In the genomic region with DNA sequence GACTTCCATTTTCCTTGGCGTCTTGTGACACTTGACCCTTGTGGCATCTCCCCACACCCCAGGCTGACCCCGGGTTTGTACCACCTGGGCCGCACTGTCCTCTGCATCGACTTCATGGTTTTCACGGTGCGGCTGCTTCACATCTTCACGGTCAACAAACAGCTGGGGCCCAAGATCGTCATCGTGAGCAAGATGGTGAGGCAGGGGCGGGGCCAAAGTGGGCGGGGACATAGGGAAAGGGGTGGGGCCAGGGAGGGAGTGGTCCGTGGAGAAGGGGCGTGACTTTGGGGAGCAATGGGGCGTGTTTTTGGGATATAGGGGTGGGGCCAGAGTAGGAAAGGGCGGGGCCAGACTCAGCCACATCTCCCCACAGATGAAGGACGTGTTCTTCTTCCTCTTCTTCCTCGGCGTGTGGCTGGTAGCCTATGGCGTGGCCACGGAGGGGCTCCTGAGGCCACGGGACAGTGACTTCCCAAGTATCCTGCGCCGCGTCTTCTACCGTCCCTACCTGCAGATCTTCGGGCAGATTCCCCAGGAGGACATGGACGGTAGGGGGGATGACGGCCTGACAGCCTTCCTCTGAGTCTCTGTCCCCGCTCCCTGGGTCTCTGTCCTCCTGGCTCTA, we compare ENCODE assay signal across 1 cellular context.
TF ChIP-seq lines count a peak whose summit lies in the region.

No MANE protein-coding gene starts in this region.

TF ChIP-seq in K562, 482 proteins besides CTCF, POLR2A, EP300 and RAD21 (continued from another document and continues in another):
- TF ChIP-seq HDAC1 (IDR thresholded peaks at IDR 0.05) = peak in 1 of 2 experiments; percentile 52; a peak in 2 of 4 replicates
- 0 out of 2 replicates have a peak, but pooled peaks have one; percentile 60 for TF ChIP-seq CREM (IDR thresholded peaks at IDR 0.05; ENCODE audit: low read depth)
- no peak for TF ChIP-seq BDP1 (IDR thresholded peaks at IDR 0.05; ENCODE audit: insufficient read depth, insufficient read length)
- TF ChIP-seq RNF2 (IDR thresholded peaks at IDR 0.05) = no peak
- TF ChIP-seq ZNF263 (CRISPR knock-in tag; IDR thresholded peaks at IDR 0.05; ENCODE audit: borderline replicate concordance) = no peak
- peak; percentile 75 for TF ChIP-seq EHMT2 (IDR thresholded peaks at IDR 0.05)
- no peak for TF ChIP-seq ASH1L (IDR thresholded peaks at IDR 0.05; ENCODE audit: borderline replicate concordance, low read depth, partially characterized antibody)
- 0 out of 4 replicates have a peak, but pooled peaks have one; percentile 11 to 23 for TF ChIP-seq MNT (conservative IDR thresholded peaks at IDR 0.05)
- 0 out of 2 replicates have a peak, but pooled peaks have one; percentile 18 for TF ChIP-seq ARID4B (CRISPR knock-in tag; IDR thresholded peaks at IDR 0.05)
- TF ChIP-seq PRMT5 (CRISPR knock-in tag; IDR thresholded peaks at IDR 0.05) = no peak
- TF ChIP-seq CEBPZ (IDR thresholded peaks at IDR 0.05; ENCODE audit: borderline replicate concordance, low read depth, low read length) = no peak
- TF ChIP-seq, protein P1, sequence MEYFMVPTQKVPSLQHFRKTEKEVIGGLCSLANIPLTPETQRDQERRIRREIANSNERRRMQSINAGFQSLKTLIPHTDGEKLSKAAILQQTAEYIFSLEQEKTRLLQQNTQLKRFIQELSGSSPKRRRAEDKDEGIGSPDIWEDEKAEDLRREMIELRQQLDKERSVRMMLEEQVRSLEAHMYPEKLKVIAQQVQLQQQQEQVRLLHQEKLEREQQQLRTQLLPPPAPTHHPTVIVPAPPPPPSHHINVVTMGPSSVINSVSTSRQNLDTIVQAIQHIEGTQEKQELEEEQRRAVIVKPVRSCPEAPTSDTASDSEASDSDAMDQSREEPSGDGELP (CRISPR knock-in tag; IDR thresholded peaks at IDR 0.05; ENCODE audit: borderline replicate concordance) = peak; percentile 98
- no peak for TF ChIP-seq ZNF184 (CRISPR knock-in tag; IDR thresholded peaks at IDR 0.05)
- TF ChIP-seq, protein P2, sequence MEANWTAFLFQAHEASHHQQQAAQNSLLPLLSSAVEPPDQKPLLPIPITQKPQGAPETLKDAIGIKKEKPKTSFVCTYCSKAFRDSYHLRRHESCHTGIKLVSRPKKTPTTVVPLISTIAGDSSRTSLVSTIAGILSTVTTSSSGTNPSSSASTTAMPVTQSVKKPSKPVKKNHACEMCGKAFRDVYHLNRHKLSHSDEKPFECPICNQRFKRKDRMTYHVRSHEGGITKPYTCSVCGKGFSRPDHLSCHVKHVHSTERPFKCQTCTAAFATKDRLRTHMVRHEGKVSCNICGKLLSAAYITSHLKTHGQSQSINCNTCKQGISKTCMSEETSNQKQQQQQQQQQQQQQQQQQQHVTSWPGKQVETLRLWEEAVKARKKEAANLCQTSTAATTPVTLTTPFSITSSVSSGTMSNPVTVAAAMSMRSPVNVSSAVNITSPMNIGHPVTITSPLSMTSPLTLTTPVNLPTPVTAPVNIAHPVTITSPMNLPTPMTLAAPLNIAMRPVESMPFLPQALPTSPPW (CRISPR knock-in tag; IDR thresholded peaks at IDR 0.05) = peak; percentile 42; the same call in 1 of the 2 replicates
- TF ChIP-seq DACH1 (IDR thresholded peaks at IDR 0.05; ENCODE audit: partially characterized antibody) = peak; percentile 66
- 0 out of 4 replicates have a peak, but pooled peaks of 1 of the 2 experiments have one; percentile 30 for TF ChIP-seq ZNF639 (CRISPR knock-in tag; conservative IDR thresholded peaks at IDR 0.05 in 1 of 2, IDR thresholded peaks at IDR 0.05 in 1 of 2)
- no peak for TF ChIP-seq E2F1 (CRISPR knock-in tag; IDR thresholded peaks at IDR 0.05)
- peak; percentile 68; the same call in 1 of the 2 replicates for TF ChIP-seq ZBTB9 (CRISPR knock-in tag; IDR thresholded peaks at IDR 0.05)
- no peak for TF ChIP-seq ZC3H4 (CRISPR knock-in tag; IDR thresholded peaks at IDR 0.05; ENCODE audit: borderline replicate concordance)
- TF ChIP-seq, protein P3, sequence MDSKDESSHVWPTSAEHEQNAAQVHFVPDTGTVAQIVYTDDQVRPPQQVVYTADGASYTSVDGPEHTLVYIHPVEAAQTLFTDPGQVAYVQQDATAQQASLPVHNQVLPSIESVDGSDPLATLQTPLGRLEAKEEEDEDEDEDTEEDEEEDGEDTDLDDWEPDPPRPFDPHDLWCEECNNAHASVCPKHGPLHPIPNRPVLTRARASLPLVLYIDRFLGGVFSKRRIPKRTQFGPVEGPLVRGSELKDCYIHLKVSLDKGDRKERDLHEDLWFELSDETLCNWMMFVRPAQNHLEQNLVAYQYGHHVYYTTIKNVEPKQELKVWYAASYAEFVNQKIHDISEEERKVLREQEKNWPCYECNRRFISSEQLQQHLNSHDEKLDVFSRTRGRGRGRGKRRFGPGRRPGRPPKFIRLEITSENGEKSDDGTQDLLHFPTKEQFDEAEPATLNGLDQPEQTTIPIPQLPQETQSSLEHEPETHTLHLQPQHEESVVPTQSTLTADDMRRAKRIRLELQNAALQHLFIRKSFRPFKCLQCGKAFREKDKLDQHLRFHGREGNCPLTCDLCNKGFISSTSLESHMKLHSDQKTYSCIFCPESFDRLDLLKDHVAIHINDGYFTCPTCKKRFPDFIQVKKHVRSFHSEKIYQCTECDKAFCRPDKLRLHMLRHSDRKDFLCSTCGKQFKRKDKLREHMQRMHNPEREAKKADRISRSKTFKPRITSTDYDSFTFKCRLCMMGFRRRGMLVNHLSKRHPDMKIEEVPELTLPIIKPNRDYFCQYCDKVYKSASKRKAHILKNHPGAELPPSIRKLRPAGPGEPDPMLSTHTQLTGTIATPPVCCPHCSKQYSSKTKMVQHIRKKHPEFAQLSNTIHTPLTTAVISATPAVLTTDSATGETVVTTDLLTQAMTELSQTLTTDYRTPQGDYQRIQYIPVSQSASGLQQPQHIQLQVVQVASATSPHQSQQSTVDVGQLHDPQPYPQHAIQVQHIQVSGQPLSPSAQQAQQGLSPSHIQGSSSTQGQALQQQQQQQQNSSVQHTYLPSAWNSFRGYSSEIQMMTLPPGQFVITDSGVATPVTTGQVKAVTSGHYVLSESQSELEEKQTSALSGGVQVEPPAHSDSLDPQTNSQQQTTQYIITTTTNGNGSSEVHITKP (IDR thresholded peaks at IDR 0.05; ENCODE audit: partially characterized antibody) = peak; percentile 6
- no peak for TF ChIP-seq SREBF1 (IDR thresholded peaks at IDR 0.05; ENCODE audit: borderline replicate concordance, low read depth, low read length)
- TF ChIP-seq LARP7 (IDR thresholded peaks at IDR 0.05) = no peak
- TF ChIP-seq YY1 (IDR thresholded peaks at IDR 0.05; ENCODE audit: borderline replicate concordance in 1 of 3, control insufficient read depth in 1 of 3, extremely low read depth in 1 of 3, insufficient read depth in 3 of 3, insufficient read length in 1 of 3, insufficient replicate concordance in 2 of 3, low read depth in 1 of 3, low read length in 2 of 3) = peak in 1 of 3 experiments; percentile 5
- TF ChIP-seq SFPQ (IDR thresholded peaks at IDR 0.05; ENCODE audit: low read depth, low read length) = no peak
- no peak for TF ChIP-seq CBX5 (IDR thresholded peaks at IDR 0.05; ENCODE audit: borderline replicate concordance, low read depth)
